In genomic region chr16:47612711-47613110, GRCh38 we compare ENCODE assay signal across 24 cellular contexts.
DNase-seq lines count a peak whose midpoint lies in the region; ATAC-seq and TF ChIP-seq lines count a peak whose summit lies in the region.
"Had no signal": no experiment of that assay in that cellular context is flagged by ENCODE, and none has a peak within 500 bp of the region (broad histone marks: within the 10 kb centered on the region; RNA-seq: fewer than 3 reads in every experiment).

No MANE protein-coding gene starts in this region.

- no peaks in the 10 kb centered on the region for H3K9me3 ChIP-seq in neutrophil
- H3K9me3 ChIP-seq: esophagus squamous epithelium, transverse colon had no signal

- no peak for ATAC-seq in HG03045 (IDR thresholded peaks at IDR 0.05; ENCODE audit: unreplicated experiment)
- ATAC-seq: activated T-cell treated with anti-CD3 and anti-CD28 coated beads, Interleukin-2, amount 50 U/mL, for 4 hours; GM23338; Panc1 had no signal

- CTCF ChIA-PET in RWPE1 (lab: Yijun Ruan, JAX), result interaction anchor here (0.6 kb wide), 1 partner anchor 54 kb away, joined by 3 read pairs; no protein-coding TSS in a partner anchor

- H3K27ac ChIP-seq in RWPE1 (no peak overlapping the region), neutrophil (peak overlapping the region; percentile 75)
- H3K27ac ChIP-seq: cardiac muscle cell, esophagus squamous epithelium, transverse colon had no signal

- POLR2A ChIA-PET in RWPE1 (lab: Yijun Ruan, JAX; ENCODE audit: low non-redundant PET), result no interaction called here

- H3K27me3 ChIP-seq in neutrophil, result no peaks in the 10 kb centered on the region
- H3K27me3 ChIP-seq: cardiac muscle cell, esophagus squamous epithelium, transverse colon had no signal

- DNase-seq in NCI-H510A (lab: John Stamatoyannopoulos, UW), result peak; percentile 5
- no peak for DNase-seq in NCI-H510A treated with DMSO at 0.1 percent for 48 hours (lab: John Stamatoyannopoulos, UW)
- peak; percentile 38 for DNase-seq in RWPE1 (ENCODE audit: low spot score)
- peak; percentile 32 for DNase-seq in fibroblast of gingiva (ENCODE audit: low read depth)
- no peak for DNase-seq in amygdala (lab: John Stamatoyannopoulos, UW)
- no peak for DNase-seq in NCI-H2081 treated with DMSO at 0.1 percent for 48 hours (lab: John Stamatoyannopoulos, UW)
- DNase-seq: activated CD4-positive, alpha-beta T cell treated with anti-CD3 and anti-CD28 coated beads, Interleukin-2, amount 50 U/mL, for 1 hour; activated naive CD4-positive, alpha-beta T cell treated with anti-CD3 and anti-CD28 coated beads for 36 hours; activated T-cell treated with anti-CD3 and anti-CD28 coated beads, Interleukin-2, amount 50 U/mL, for 4 hours; CD4-positive, alpha-beta T cell; cortex of kidney; esophagus squamous epithelium; glutamatergic neuron; KG1; NCI-H2171; NCI-H526; retina; T1000; transverse colon had no signal

- H3K4me3 ChIP-seq in neutrophil (ENCODE audit: low read depth in 1 of 2, low read length in 1 of 2), result no peak overlapping the region
- H3K4me3 ChIP-seq: cardiac muscle cell, esophagus squamous epithelium, GM23338, transverse colon had no signal

- peaks cover 49 to 58% of the 10 kb centered on the region in 2 experiments for H3K4me1 ChIP-seq in neutrophil (ENCODE audit: control insufficient read depth in 1 of 2, insufficient read depth in 1 of 2, low read depth in 1 of 2, low read length in 1 of 2)
- H3K4me1 ChIP-seq: esophagus squamous epithelium, transverse colon had no signal

- TF ChIP-seq CTCF in RWPE1 (conservative IDR thresholded peaks at IDR 0.05; ENCODE audit: low read depth) (no peak), neutrophil (IDR thresholded peaks at IDR 0.05) (no peak)

- no peaks in the 10 kb centered on the region for H3K36me3 ChIP-seq in neutrophil
- H3K36me3 ChIP-seq: cardiac muscle cell had no signal

Comparison
In these comparisons a context has a peak if more than half of its experiments do, and no peak if none do; other contexts are left out.
1. DNase-seq: peak in NCI-H510A (single experiment), RWPE1 (single experiment) and fibroblast of gingiva (single experiment); none in NCI-H510A treated with DMSO at 0.1 percent for 48 hours (single experiment), amygdala (0 of 56) and NCI-H2081 treated with DMSO at 0.1 percent for 48 hours (single experiment).